ENCODE assay signal across 13 cellular contexts in the genomic region with DNA sequence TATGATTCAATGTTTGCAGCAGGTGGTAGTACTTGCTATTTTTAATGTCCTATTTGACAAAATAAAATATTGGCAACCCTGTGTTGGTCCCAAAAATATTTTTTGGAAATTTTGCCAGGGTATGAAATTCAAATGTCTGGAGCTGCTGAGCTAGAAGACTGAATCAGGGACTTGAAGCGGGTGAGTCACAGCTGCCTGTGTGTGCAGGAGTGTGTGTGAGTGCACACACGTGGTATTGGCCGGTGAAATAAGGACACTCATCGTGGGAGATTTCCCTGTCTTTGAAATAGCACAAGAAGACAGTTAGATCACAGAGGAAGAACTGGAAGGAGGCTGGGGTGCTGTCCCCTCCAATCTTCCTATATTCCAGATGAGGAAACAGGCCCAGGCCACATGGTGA.
DNase-seq lines count a peak whose midpoint lies in the region; ATAC-seq and TF ChIP-seq lines count a peak whose summit lies in the region.
"Had no signal": no experiment of that assay in that cellular context is flagged by ENCODE, and none has a peak within 500 bp of the region (broad histone marks: within the 10 kb centered on the region; RNA-seq: fewer than 3 reads in every experiment).

No MANE protein-coding gene starts in this region.

- ATAC-seq in GM18868 (IDR thresholded peaks at IDR 0.05; ENCODE audit: unreplicated experiment) (no peak), GM21717 (IDR thresholded peaks at IDR 0.05; ENCODE audit: unreplicated experiment) (no peak)

- H3K36me3 Mint-ChIP-seq in endothelial cell (ENCODE audit: low read depth, unreplicated experiment), result no peaks in the 10 kb centered on the region
- H3K36me3 Mint-ChIP-seq: activated naive CD8-positive, alpha-beta T cell had no signal

- H3K27ac Mint-ChIP-seq in endothelial cell (ENCODE audit: unreplicated experiment), result no peak overlapping the region
- H3K27ac Mint-ChIP-seq: activated naive CD8-positive, alpha-beta T cell had no signal

- H3K4me3 ChIP-seq in fibroblast of lung (replicated peaks in 1 of 4; ENCODE audit: control extremely low read depth in 1 of 4, insufficient read depth in 1 of 4, low read depth in 3 of 4, low read length in 4 of 4), result no peak overlapping the region
- H3K4me3 ChIP-seq: stomach had no signal

- no peak overlapping the region for H2AFZ ChIP-seq in fibroblast of lung (ENCODE audit: low read length)

- peaks cover 6% of the 10 kb centered on the region for H3K4me1 Mint-ChIP-seq in endothelial cell (ENCODE audit: unreplicated experiment)

- H3K79me2 ChIP-seq in fibroblast of lung (ENCODE audit: control insufficient read depth, insufficient read depth, low read length), result no peaks in the 10 kb centered on the region

- H3K36me3 ChIP-seq in fibroblast of lung (ENCODE audit: control insufficient read depth, insufficient read depth, low read length), result no peaks in the 10 kb centered on the region
- H3K36me3 ChIP-seq: stomach had no signal

- TF ChIP-seq CTCF in fibroblast of lung (conservative IDR thresholded peaks at IDR 0.05 in 1 of 2, IDR thresholded peaks at IDR 0.05 in 1 of 2; ENCODE audit: low read depth in 1 of 2, low read length in 2 of 2), result no peak
- TF ChIP-seq CTCF in endothelial cell (IDR thresholded peaks at IDR 0.05; ENCODE audit: unreplicated experiment), result no peak

- H3K9me3 ChIP-seq in fibroblast of lung (ENCODE audit: control insufficient read depth, insufficient read depth, low read depth, low read length), result no peaks in the 10 kb centered on the region
- H3K9me3 ChIP-seq: stomach had no signal

- H3K27ac ChIP-seq in fibroblast of lung (ENCODE audit: insufficient read depth, low read length), result no peak overlapping the region

- no peak overlapping the region for H3K4me3 Mint-ChIP-seq in endothelial cell (ENCODE audit: unreplicated experiment)
- H3K4me3 Mint-ChIP-seq: activated naive CD8-positive, alpha-beta T cell had no signal

- intact Hi-C loops in posterior cingulate gyrus (cut with DNase I), result no loop called here

- DNase-seq in GM03348 (ENCODE audit: low spot score) (peak; percentile 88), RKO (ENCODE audit: low spot score) (peak; percentile 43), fibroblast of lung (ENCODE audit: low read depth in 2 of 2) (peak; percentile 24 to 75), posterior cingulate gyrus (peak in 7 of 10 donors; percentile 28 to 84 (median 47)), endothelial cell (ENCODE audit: low spot score) (no peak)
- DNase-seq in activated CD4-positive, alpha-beta T cell treated with anti-CD3 and anti-CD28 coated beads for 4 hours, result no peak
- DNase-seq: activated CD8-positive, alpha-beta memory T cell treated with anti-CD3 and anti-CD28 coated beads, Interleukin-2, amount 50 U/mL, for 4 hours; NCI-H1105; SHP77 treated with DMSO at 0.1 percent for 48 hours; stomach had no signal

- peaks cover 5% of the 10 kb centered on the region for H3K27me3 ChIP-seq in fibroblast of lung (ENCODE audit: control insufficient read depth, insufficient read depth, low read length)

- H3K4me1 ChIP-seq in fibroblast of lung (ENCODE audit: control insufficient read depth, extremely low read depth, insufficient read depth, low read length), result no peaks in the 10 kb centered on the region
- H3K4me1 ChIP-seq: stomach had no signal

- peaks cover 15% of the 10 kb centered on the region for H3K27me3 Mint-ChIP-seq in endothelial cell (ENCODE audit: unreplicated experiment)
- H3K27me3 Mint-ChIP-seq: activated naive CD8-positive, alpha-beta T cell had no signal

- H3K9me3 Mint-ChIP-seq in endothelial cell (ENCODE audit: unreplicated experiment), result no peaks in the 10 kb centered on the region

- no peak overlapping the region for H3K9ac ChIP-seq in fibroblast of lung (ENCODE audit: insufficient read depth, low read length)

- no peaks in the 10 kb centered on the region for H4K20me1 ChIP-seq in fibroblast of lung (ENCODE audit: control insufficient read depth, extremely low read depth, insufficient read depth, low read length)

- no peak overlapping the region for H3K4me2 ChIP-seq in fibroblast of lung (ENCODE audit: extremely low read depth, insufficient read depth, low read length)

Comparison
In these comparisons a context has a peak if more than half of its experiments do, and no peak if none do; other contexts are left out.
1. DNase-seq: peak in GM03348 (single experiment), RKO (single experiment), fibroblast of lung (2 of 2) and posterior cingulate gyrus (7 of 10); none in endothelial cell (single experiment) and activated CD4-positive, alpha-beta T cell treated with anti-CD3 and anti-CD28 coated beads for 4 hours (0 of 2).